In genomic region chr22:31211862-31212730, GRCh38 we compare ENCODE assay signal across 8 cellular contexts. TPM values are rescaled to one million over a fixed set of nuclear protein-coding genes. Genes with fewer than 3 reads are reported as not detected.
DNase-seq lines count a peak whose midpoint lies in the region; ATAC-seq, FAIRE-seq and TF ChIP-seq lines count a peak whose summit lies in the region.

TSS of gene LIMK2 (plus strand) at chr22:31212298. CDS start at chr22:31212409, 111 bp downstream.

- H3K27me3 ChIP-seq in bronchial epithelial cell (ENCODE audit: control insufficient read depth, insufficient read depth, low read length), result no peaks in the 10 kb centered on the region

- no peak for FAIRE-seq in bronchial epithelial cell (lab: Jason Lieb, UNC)

- H3K4me3 ChIP-seq in bronchial epithelial cell (ENCODE audit: low read depth, low read length), result peak within 1 kb of the TSS; percentile 68

- CTCF ChIA-PET in WTC11 (lab: Charles Lee), result interaction anchor here (0.5 to 5.0 kb wide), 41 partner anchors 8 to 396 kb away, joined by 3 to 123 read pairs (median 4); partner anchors contain the start of genes PIK3IP1, PLA2G3 and SELENOM

- H3K4me3 Mint-ChIP-seq in WTC11, result peak within 1 kb of the TSS; percentile 88

- H3K36me3 ChIP-seq in bronchial epithelial cell (ENCODE audit: control insufficient read depth, insufficient read depth, low read length), result no peaks in the 10 kb centered on the region

- POLR2A ChIA-PET in WTC11 (lab: Charles Lee), result interaction anchor here (0.6 to 2.1 kb wide), 8 partner anchors 8 to 135 kb away, joined by 3 to 6 read pairs (median 4); partner anchors contain the start of gene PIK3IP1

- ATAC-seq in HG03175 (IDR thresholded peaks at IDR 0.05; ENCODE audit: unreplicated experiment) (peak; percentile 84), WTC11 (peak; percentile 96)

- TF ChIP-seq CTCF in WTC11 (IDR thresholded peaks at IDR 0.05), result peak; percentile 38; the same call in 1 of the 2 replicates
- peak; percentile 77 for TF ChIP-seq CTCF in bronchial epithelial cell (IDR thresholded peaks at IDR 0.05; ENCODE audit: insufficient read depth, low read length, severe bottlenecking)

- TF ChIP-seq POLR2A in GM18951 (IDR thresholded peaks at IDR 0.05; ENCODE audit: extremely low read depth, insufficient read depth, insufficient read length), result peak; percentile 85

- H3K36me3 Mint-ChIP-seq in WTC11, result peaks cover 4% of the 10 kb centered on the region; the same call in 1 of the 2 replicates

- no peaks in the 10 kb centered on the region for H3K9me3 Mint-ChIP-seq in WTC11

- no peak within 1 kb of the TSS for H3K27ac Mint-ChIP-seq in WTC11

- DNase-seq in AG08396 (ENCODE audit: low spot score) (peak; percentile 95), NCI-H226 (peak; percentile 62), WTC11 (ENCODE audit: low spot score) (peak; percentile 97), bronchial epithelial cell (ENCODE audit: low read depth) (peak; percentile 67), iPS-NIHi7 (ENCODE audit: extremely low spot score) (peak; percentile 100), smooth muscle cell of the brain vasculature (ENCODE audit: low read depth, low spot score) (peak; percentile 23)

- in situ Hi-C loops in GM18951 (cut with MboI; ENCODE audit: low sequenced_read_pairs, unreplicated experiment), result no loop called here

- peaks cover 20% of the 10 kb centered on the region for H3K4me1 Mint-ChIP-seq in WTC11

- no peaks in the 10 kb centered on the region for H3K27me3 Mint-ChIP-seq in WTC11 (ENCODE audit: low read depth)

TF ChIP-seq in WTC11, 78 proteins besides CTCF, POLR2A, EP300 and RAD21 (continues in another document):
- no peak for TF ChIP-seq ZNF219 (CRISPR knock-in tag; IDR thresholded peaks at IDR 0.05; ENCODE audit: borderline replicate concordance)
- TF ChIP-seq, protein P1, sequence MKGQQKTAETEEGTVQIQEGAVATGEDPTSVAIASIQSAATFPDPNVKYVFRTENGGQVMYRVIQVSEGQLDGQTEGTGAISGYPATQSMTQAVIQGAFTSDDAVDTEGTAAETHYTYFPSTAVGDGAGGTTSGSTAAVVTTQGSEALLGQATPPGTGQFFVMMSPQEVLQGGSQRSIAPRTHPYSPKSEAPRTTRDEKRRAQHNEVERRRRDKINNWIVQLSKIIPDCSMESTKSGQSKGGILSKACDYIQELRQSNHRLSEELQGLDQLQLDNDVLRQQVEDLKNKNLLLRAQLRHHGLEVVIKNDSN (CRISPR knock-in tag; IDR thresholded peaks at IDR 0.05), result no peak; the same call in 1 of the 2 replicates
- TF ChIP-seq, protein P2, sequence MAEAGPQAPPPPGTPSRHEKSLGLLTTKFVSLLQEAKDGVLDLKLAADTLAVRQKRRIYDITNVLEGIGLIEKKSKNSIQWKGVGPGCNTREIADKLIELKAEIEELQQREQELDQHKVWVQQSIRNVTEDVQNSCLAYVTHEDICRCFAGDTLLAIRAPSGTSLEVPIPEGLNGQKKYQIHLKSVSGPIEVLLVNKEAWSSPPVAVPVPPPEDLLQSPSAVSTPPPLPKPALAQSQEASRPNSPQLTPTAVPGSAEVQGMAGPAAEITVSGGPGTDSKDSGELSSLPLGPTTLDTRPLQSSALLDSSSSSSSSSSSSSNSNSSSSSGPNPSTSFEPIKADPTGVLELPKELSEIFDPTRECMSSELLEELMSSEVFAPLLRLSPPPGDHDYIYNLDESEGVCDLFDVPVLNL (CRISPR knock-in tag; IDR thresholded peaks at IDR 0.05; ENCODE audit: borderline replicate concordance, low read depth), result peak; percentile 55; the same call in 1 of the 2 replicates
- no peak for TF ChIP-seq ZNF532 (CRISPR knock-in tag; IDR thresholded peaks at IDR 0.05; ENCODE audit: borderline replicate concordance)
- TF ChIP-seq FOXK1 (CRISPR knock-in tag; IDR thresholded peaks at IDR 0.05), result peak; percentile 80
- TF ChIP-seq, protein P3, sequence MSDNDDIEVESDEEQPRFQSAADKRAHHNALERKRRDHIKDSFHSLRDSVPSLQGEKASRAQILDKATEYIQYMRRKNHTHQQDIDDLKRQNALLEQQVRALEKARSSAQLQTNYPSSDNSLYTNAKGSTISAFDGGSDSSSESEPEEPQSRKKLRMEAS (CRISPR knock-in tag; IDR thresholded peaks at IDR 0.05), result peak; percentile 60; the same call in 1 of the 2 replicates
- no peak for TF ChIP-seq RORB (CRISPR knock-in tag; IDR thresholded peaks at IDR 0.05)
- 0 out of 2 replicates have a peak, but pooled peaks have one; percentile 25 for TF ChIP-seq TP53 (CRISPR knock-in tag; IDR thresholded peaks at IDR 0.05)
- no peak for TF ChIP-seq EMX1 (CRISPR knock-in tag; IDR thresholded peaks at IDR 0.05)
- no peak for TF ChIP-seq CDX4 (CRISPR knock-in tag; IDR thresholded peaks at IDR 0.05; ENCODE audit: borderline replicate concordance)
- no peak for TF ChIP-seq SOX15 (CRISPR knock-in tag; IDR thresholded peaks at IDR 0.05)
- TF ChIP-seq, protein P4, sequence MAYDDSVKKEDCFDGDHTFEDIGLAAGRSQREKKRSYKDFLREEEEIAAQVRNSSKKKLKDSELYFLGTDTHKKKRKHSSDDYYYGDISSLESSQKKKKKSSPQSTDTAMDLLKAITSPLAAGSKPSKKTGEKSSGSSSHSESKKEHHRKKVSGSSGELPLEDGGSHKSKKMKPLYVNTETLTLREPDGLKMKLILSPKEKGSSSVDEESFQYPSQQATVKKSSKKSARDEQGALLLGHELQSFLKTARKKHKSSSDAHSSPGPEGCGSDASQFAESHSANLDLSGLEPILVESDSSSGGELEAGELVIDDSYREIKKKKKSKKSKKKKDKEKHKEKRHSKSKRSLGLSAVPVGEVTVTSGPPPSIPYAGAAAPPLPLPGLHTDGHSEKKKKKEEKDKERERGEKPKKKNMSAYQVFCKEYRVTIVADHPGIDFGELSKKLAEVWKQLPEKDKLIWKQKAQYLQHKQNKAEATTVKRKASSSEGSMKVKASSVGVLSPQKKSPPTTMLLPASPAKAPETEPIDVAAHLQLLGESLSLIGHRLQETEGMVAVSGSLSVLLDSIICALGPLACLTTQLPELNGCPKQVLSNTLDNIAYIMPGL (CRISPR knock-in tag; IDR thresholded peaks at IDR 0.05), result peak; percentile 82
- TF ChIP-seq SP1 (CRISPR knock-in tag; conservative IDR thresholded peaks at IDR 0.05), result peak; percentile 82

RNA-seq across cellular contexts. Expression of gene LIMK2, which starts in this region (rescaled TPM):
- total RNA-seq in WTC11 (2021) (33.1 to 42.8 TPM (median 33.6 TPM) in 3 replicates), bronchial epithelial cell (121 and 155 TPM in 2 replicates)

Comparison
In these comparisons a context has a peak if more than half of its experiments do, and no peak if none do; other contexts are left out.
1. Peak in every context shown above with its lines: DNase-seq, ATAC-seq and H3K4me3 ChIP-seq.
2. DNase-seq: peak in every context shown above with its lines; median percentile 100 in iPS-NIHi7; 97 in WTC11; 95 in AG08396; 67 in bronchial epithelial cell; 62 in NCI-H226; 23 in smooth muscle cell of the brain vasculature.